Comparison of ENCODE assay signal across 24 cellular contexts in genomic region chr11:80925291-80925690, GRCh38.
"Had no signal": no experiment of that assay in that cellular context is flagged by ENCODE, and none has a peak within 500 bp of the region (broad histone marks: within the 10 kb centered on the region; RNA-seq: fewer than 3 reads in every experiment).

No MANE protein-coding gene starts in this region.

- H3K4me1 ChIP-seq: left lung, sigmoid colon, spleen, upper lobe of left lung had no signal

- H3K36me3 ChIP-seq: left lung, ovary, sigmoid colon, spleen, thoracic aorta, upper lobe of left lung had no signal

- H3K9me3 ChIP-seq: left lung, mucosa of descending colon, ovary, sigmoid colon, spleen, thoracic aorta, upper lobe of left lung had no signal

- H3K27ac ChIP-seq: epithelial cell of prostate, left lung, ovary, sigmoid colon, spleen, thoracic aorta, upper lobe of left lung had no signal

- FAIRE-seq: colon, frontal cortex, keratinocyte had no signal

- H3K27me3 ChIP-seq: left lung, ovary, sigmoid colon, spleen, upper lobe of left lung had no signal

- ATAC-seq: activated CD4-positive, alpha-beta T cell treated with anti-CD3 and anti-CD28 coated beads for 36 hours; activated T-helper 17 cell treated with anti-CD3 and anti-CD28 coated beads, Interleukin-2, amount 50 U/mL, for 72 hours; left lung; mucosa of descending colon; stimulated activated memory B cell treated with anti-CD40 and anti-IgM and Interleukin-4, amounts not matched to agents 10 μg/mL and 1 μg/mL and 100 μg/mL, for 72 hours; WTC11 had no signal

- DNase-seq: activated CD4-positive, alpha-beta T cell treated with anti-CD3 and anti-CD28 coated beads for 36 hours; activated CD4-positive, alpha-beta T cell treated with anti-CD3 and anti-CD28 coated beads, Interleukin-2, amount 50 U/mL, for 48 hours; activated naive CD4-positive, alpha-beta T cell; activated naive CD8-positive, alpha-beta T cell treated with anti-CD3 and anti-CD28 coated beads for 36 hours; amniotic stem cell; central memory CD4-positive, alpha-beta T cell; endodermal cell; head of caudate nucleus; left lung; mucosa of descending colon; naive B cell; ovary; sigmoid colon; spleen; stimulated activated CD4-positive, alpha-beta T cell treated with anti-CD3 and anti-CD28 coated beads, Interleukin-4, amount 100 ng/mL, for 4 hours; upper lobe of left lung had no signal

- H3K4me3 ChIP-seq: left lung, mucosa of descending colon, ovary, sigmoid colon, spleen, thoracic aorta, upper lobe of left lung had no signal
